24 cellular contexts compared by ENCODE assay signal in the genomic region with DNA sequence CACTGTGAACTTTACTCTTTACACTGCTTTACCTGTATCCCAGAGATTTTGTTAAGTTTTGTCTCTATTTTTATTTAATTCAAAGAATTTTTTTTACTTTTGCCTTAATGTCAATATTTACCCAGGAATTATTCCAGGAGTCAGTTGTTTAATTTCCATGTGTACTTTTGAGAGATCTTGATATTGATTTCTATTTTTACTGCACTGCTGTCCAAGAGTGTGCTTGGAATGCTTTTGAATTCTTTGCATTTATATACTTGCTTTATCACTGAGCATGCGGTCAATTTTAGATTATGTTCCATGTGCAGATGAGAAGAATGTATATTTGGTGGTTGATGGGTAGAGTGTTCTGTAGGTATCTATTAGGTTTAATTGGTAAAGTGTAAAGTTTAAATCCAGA.
"Had no signal": no experiment of that assay in that cellular context is flagged by ENCODE, and none has a peak within 500 bp of the region (broad histone marks: within the 10 kb centered on the region; RNA-seq: fewer than 3 reads in every experiment).

No MANE protein-coding gene starts in this region.

- H3K27me3 Mint-ChIP-seq: dendritic cell treated with granulocyte-macrophage colony-stimulating factor and Interleukin-4, amounts not matched to agents 40 ng/mL and 50 ng/mL, for 4 days; effector memory CD8-positive, alpha-beta T cell; naive thymus-derived CD4-positive, alpha-beta T cell had no signal

- DNase-seq: colonic mucosa; cortex of kidney; effector CD8-positive, alpha-beta T cell; effector memory CD8-positive, alpha-beta T cell; endodermal cell; erythroblast; esophagus squamous epithelium; foreskin fibroblast; foreskin melanocyte; gastrocnemius medialis; glutamatergic neuron; head of caudate nucleus; heart right ventricle; hippocampal formation; left cardiac atrium; left lung; left ventricle myocardium superior; lower lobe of right lung; mesenchymal stem cell; naive thymus-derived CD4-positive, alpha-beta T cell had no signal

- H3K27me3 ChIP-seq: colonic mucosa, esophagus squamous epithelium, gastrocnemius medialis, heart right ventricle, left lung had no signal

- H3K9me3 Mint-ChIP-seq: endodermal cell had no signal

- H3K27ac ChIP-seq: colonic mucosa, epithelial cell of prostate, esophagus squamous epithelium, gastrocnemius medialis, heart right ventricle, left lung, lower lobe of right lung had no signal

- H3K36me3 Mint-ChIP-seq: mesothelial cell of epicardium; naive thymus-derived CD4-positive, alpha-beta T cell had no signal

- H3K4me1 ChIP-seq: colonic mucosa, esophagus squamous epithelium, gastrocnemius medialis, heart right ventricle, left lung, lower lobe of right lung had no signal

- H3K4me3 Mint-ChIP-seq: dendritic cell treated with granulocyte-macrophage colony-stimulating factor and Interleukin-4, amounts not matched to agents 40 ng/mL and 50 ng/mL, for 4 days; effector memory CD8-positive, alpha-beta T cell; endodermal cell; mesothelial cell of epicardium; naive thymus-derived CD4-positive, alpha-beta T cell had no signal

- ATAC-seq: effector memory CD8-positive, alpha-beta T cell; esophagus mucosa; gastrocnemius medialis; heart right ventricle; left cardiac atrium; left lung; left ventricle myocardium superior; lower lobe of right lung; naive thymus-derived CD4-positive, alpha-beta T cell had no signal

- H3K36me3 ChIP-seq: colonic mucosa, esophagus squamous epithelium, gastrocnemius medialis, heart right ventricle, left lung, lower lobe of right lung had no signal

- H3K9me3 ChIP-seq: colonic mucosa, gastrocnemius medialis, lower lobe of right lung had no signal

- H3K4me1 Mint-ChIP-seq: endodermal cell; mesothelial cell of epicardium; naive thymus-derived CD4-positive, alpha-beta T cell had no signal

- H3K27ac Mint-ChIP-seq: dendritic cell treated with granulocyte-macrophage colony-stimulating factor and Interleukin-4, amounts not matched to agents 40 ng/mL and 50 ng/mL, for 4 days; effector memory CD8-positive, alpha-beta T cell; endodermal cell; mesothelial cell of epicardium; naive thymus-derived CD4-positive, alpha-beta T cell had no signal

- H3K4me3 ChIP-seq: colonic mucosa, esophagus squamous epithelium, gastrocnemius medialis, heart right ventricle, left lung, lower lobe of right lung had no signal
